Comparison of ENCODE assay signal across 8 cellular contexts in the genomic region with DNA sequence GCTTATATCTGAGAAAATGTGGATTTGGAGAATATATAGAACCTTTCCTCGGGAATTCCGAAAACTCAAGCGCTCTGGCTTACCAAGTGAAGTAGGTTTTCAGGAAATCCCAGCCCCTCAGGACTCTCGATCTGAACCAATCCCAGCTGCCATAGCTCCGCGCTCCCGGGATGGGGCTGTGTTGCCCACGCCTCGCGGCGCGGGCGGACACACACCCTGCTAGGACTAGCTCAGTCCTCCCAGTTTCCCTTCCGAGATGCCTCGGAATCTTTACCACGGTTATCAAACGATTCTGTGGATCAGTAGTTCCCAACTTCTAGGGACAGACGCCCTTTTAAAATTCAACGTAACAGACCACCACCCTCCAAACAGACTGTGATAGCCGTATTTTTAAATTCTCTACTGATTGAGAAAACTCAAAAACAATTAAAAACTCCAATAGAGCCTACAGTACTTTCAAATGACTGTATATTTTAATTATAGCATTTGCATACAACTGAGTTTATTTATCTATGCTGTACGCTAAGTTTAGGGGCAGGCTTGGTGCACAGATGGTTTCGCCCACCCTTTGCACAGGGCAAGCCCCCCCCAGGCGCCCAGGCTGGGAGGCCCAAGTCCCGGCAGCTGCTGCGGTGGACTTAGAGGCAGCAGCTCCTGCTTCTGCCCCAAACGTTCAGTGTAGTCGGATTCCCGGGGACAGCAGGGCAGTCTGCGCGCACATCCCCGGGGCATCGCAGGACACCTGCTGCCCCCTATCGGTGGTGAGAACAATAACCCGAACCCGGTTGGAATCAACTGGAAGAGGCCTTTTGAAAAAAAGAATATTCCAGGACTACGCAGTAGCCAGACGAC. TPM values are rescaled to one million over a fixed set of nuclear protein-coding genes. Genes with fewer than 3 reads are reported as not detected.
DNase-seq lines count a peak whose midpoint lies in the region; ATAC-seq, FAIRE-seq and TF ChIP-seq lines count a peak whose summit lies in the region.

No MANE protein-coding gene starts in this region.

- H3K9me3 ChIP-seq in Panc1 (ENCODE audit: control insufficient read depth, insufficient read depth, low read depth, low read length): no peaks in the 10 kb centered on the region

- TF ChIP-seq CTCF in D721Med (IDR thresholded peaks at IDR 0.05; ENCODE audit: insufficient read depth, missing control alignments) (peak; percentile 80), HL-60 (IDR thresholded peaks at IDR 0.05; ENCODE audit: insufficient read depth, low read length) (peak; percentile 66), Panc1 (IDR thresholded peaks at IDR 0.05) (peak; percentile 96), fibroblast of villous mesenchyme (IDR thresholded peaks at IDR 0.05; ENCODE audit: insufficient read depth, low read depth, low read length) (peak; percentile 89), nephron (IDR thresholded peaks at IDR 0.05; ENCODE audit: unreplicated experiment in 3 of 3) (peak; percentile 81 to 89 (median 89))

- H3K4me3 Mint-ChIP-seq in nephron: peak overlapping the region; percentile 84 to 91 (median 87)

- H3K4me1 ChIP-seq in Panc1 (ENCODE audit: control insufficient read depth, insufficient read depth, low read length): peaks cover 12% of the 10 kb centered on the region

- peaks cover 3% of the 10 kb centered on the region for H3K27me3 Mint-ChIP-seq in nephron (ENCODE audit: low read depth)

- peaks cover 54% of the 10 kb centered on the region for H3K4me1 Mint-ChIP-seq in nephron

- H3K4me3 ChIP-seq in HL-60 (replicated peaks; ENCODE audit: insufficient read depth, low read length): 0 out of 2 replicates have a peak overlapping the region, but pooled peaks have one; percentile 8
- peak overlapping the region in 1 of 2 experiments; percentile 75; a peak in 1 of 4 replicates for H3K4me3 ChIP-seq in Panc1 (ENCODE audit: low read depth in 2 of 2, low read length in 2 of 2)
- peak overlapping the region; percentile 57 for H3K4me3 ChIP-seq in fibroblast of villous mesenchyme (ENCODE audit: low read depth, low read length)

- POLR2A ChIA-PET in Panc1 (lab: Charles Lee): interaction anchor here (0.6 to 0.7 kb wide), 2 partner anchors 163 to 216 kb away, joined by 5 read pairs; no protein-coding TSS in a partner anchor

- H3K27ac Mint-ChIP-seq in nephron: peak overlapping the region; percentile 63 to 87 (median 81)

- peak; percentile 45 for ATAC-seq in GM21360 (IDR thresholded peaks at IDR 0.05; ENCODE audit: unreplicated experiment)
- ATAC-seq in Panc1: peak; percentile 80

- DNase-seq in D721Med (ENCODE audit: insufficient read length, low spot score): peak; percentile 57
- peak; percentile 39 to 67 for DNase-seq in HL-60 (ENCODE audit: low read depth in 1 of 2, low spot score in 1 of 2)
- DNase-seq in Panc1 (ENCODE audit: low read depth, low spot score): peak; percentile 61
- peak; percentile 37 for DNase-seq in activated effector memory CD4-positive, alpha-beta T cell treated with Interleukin-2 at 50 U/mL for 16 hours
- DNase-seq in fibroblast of villous mesenchyme (ENCODE audit: low read depth): peak; percentile 91
- DNase-seq in substantia nigra (lab: John Stamatoyannopoulos, UW): peak; percentile 8 to 87 (median 76)

- H3K27ac ChIP-seq in HL-60 (replicated peaks) (no peak overlapping the region), Panc1 (ENCODE audit: low read length) (no peak overlapping the region), substantia nigra (ENCODE audit: low read depth, low read length, poor library complexity, severe bottlenecking) (peak overlapping the region; percentile 96)

- intact Hi-C loops in Panc1 (cut with micrococcal nuclease; ENCODE audit: unreplicated experiment): loop anchor here (2.0 kb wide), 1 partner anchor 159 kb away; no protein-coding TSS in a partner anchor

- H3K36me3 Mint-ChIP-seq in nephron (ENCODE audit: low read depth): no peaks in the 10 kb centered on the region

- CTCF ChIA-PET in Panc1 (lab: Charles Lee): no interaction called here

- in situ Hi-C loops in Panc1 (cut with HindIII; ENCODE audit: low pct_unique_long_range_greater_than_20kb, low sequenced_read_pairs): no loop called here

- H3K36me3 ChIP-seq in Panc1 (ENCODE audit: control insufficient read depth, insufficient read depth, low read length): no peaks in the 10 kb centered on the region

- no TSS peak for BruUV-seq in Panc1 (replicated peaks; lab: Mats Ljungman, UMichigan)

- no peaks in the 10 kb centered on the region for H3K27me3 ChIP-seq in HL-60 (ENCODE audit: insufficient read depth, poor library complexity, severe bottlenecking)
- H3K27me3 ChIP-seq in Panc1 (ENCODE audit: control insufficient read depth, insufficient read depth, low read length): no peaks in the 10 kb centered on the region; the same call in 1 of the 2 replicates

- FAIRE-seq in D721Med (lab: Jason Lieb, UNC): no peak

- no peaks in the 10 kb centered on the region for H3K9me3 Mint-ChIP-seq in nephron

RNA-seq across cellular contexts. Expression of a gene that starts 52.3 kb away (rescaled TPM):
- not detected for total RNA-seq in Panc1 (2021; ENCODE audit: unreplicated experiment)
- not detected for polyA plus RNA-seq in Panc1 (2012; ENCODE audit: insufficient read length)
- not detected in 2 replicates for total RNA-seq in fibroblast of villous mesenchyme

Comparison
In these comparisons a context has a peak if more than half of its experiments do, and no peak if none do; other contexts are left out.
1. DNase-seq: peak in every context shown above with its lines; median percentile 91 in fibroblast of villous mesenchyme; 76 in substantia nigra; 61 in Panc1; 57 in D721Med; 53 in HL-60; 37 in activated effector memory CD4-positive, alpha-beta T cell treated with Interleukin-2 at 50 U/mL for 16 hours.